10 cellular contexts compared by ENCODE assay signal in genomic region chr20:46398963-46399362, GRCh38. TPM values are rescaled to one million over a fixed set of nuclear protein-coding genes. Genes with fewer than 3 reads are reported as not detected.
DNase-seq lines count a peak whose midpoint lies in the region; ATAC-seq and TF ChIP-seq lines count a peak whose summit lies in the region.
"Had no signal": no experiment of that assay in that cellular context is flagged by ENCODE, and none has a peak within 500 bp of the region (broad histone marks: within the 10 kb centered on the region; RNA-seq: fewer than 3 reads in every experiment).

No MANE protein-coding gene starts in this region.

- no peaks in the 10 kb centered on the region for H3F3A ChIP-seq in GM23338 (replicated peaks; ENCODE audit: low read depth)

- peak overlapping the region in 7 of 8 donors; percentile 29 to 83 (median 77) for H3K4me3 Mint-ChIP-seq in CD4-positive, alpha-beta memory T cell
- no peak overlapping the region for H3K4me3 Mint-ChIP-seq in GM23338

- H4K20me1 ChIP-seq in GM23338 (replicated peaks; ENCODE audit: insufficient read depth), result peaks cover 26% of the 10 kb centered on the region

- H3K27ac Mint-ChIP-seq in CD4-positive, alpha-beta memory T cell, result peak overlapping the region; percentile 84 to 98 (median 93)
- peak overlapping the region; percentile 71; the same call in 1 of the 2 replicates for H3K27ac Mint-ChIP-seq in GM23338

- CTCF ChIA-PET in CD4-positive, alpha-beta memory T cell (lab: Charles Lee; ENCODE audit: partially characterized antibody), result interaction anchor here (0.7 to 1.5 kb wide), 3 partner anchors 15 to 50 kb away, joined by 3 to 4 read pairs (median 3); no protein-coding TSS in a partner anchor

- H3K4me2 ChIP-seq in GM23338 (no peak overlapping the region), parathyroid adenoma (ENCODE audit: low read length) (no peak overlapping the region)

- intact Hi-C loops in CD4-positive, alpha-beta memory T cell (cut with micrococcal nuclease), result no loop called here

- ATAC-seq in GM23338 (no peak), GM21515 (IDR thresholded peaks at IDR 0.05; ENCODE audit: unreplicated experiment) (no peak)
- ATAC-seq: activated T-cell treated with anti-CD3 and anti-CD28 coated beads, Interleukin-2, amount 50 U/mL, for 4 hours had no signal

- no peaks in the 10 kb centered on the region for H3K9me3 Mint-ChIP-seq in CD4-positive, alpha-beta memory T cell
- H3K9me3 Mint-ChIP-seq in GM23338, result no peaks in the 10 kb centered on the region
- H3K9me3 Mint-ChIP-seq: activated T-cell treated with anti-CD3 and anti-CD28 coated beads, Interleukin-2, amount 50 U/mL, for 4 hours had no signal

- H3K4me1 Mint-ChIP-seq in CD4-positive, alpha-beta memory T cell, result peaks cover 54 to 88% (median 70%) of the 10 kb centered on the region in 4 donors
- H3K4me1 Mint-ChIP-seq in GM23338, result peaks cover 24% of the 10 kb centered on the region

- POLR2A ChIA-PET in CD4-positive, alpha-beta memory T cell (lab: Charles Lee; ENCODE audit: partially characterized antibody), result interaction anchor here (1.2 to 1.6 kb wide), 5 partner anchors 8 to 92 kb away, joined by 3 to 6 read pairs (median 3); no protein-coding TSS in a partner anchor

- no peak for DNase-seq in CD4-positive, alpha-beta memory T cell
- DNase-seq in GM23338 (ENCODE audit: low spot score) (no peak), cerebellar cortex (ENCODE audit: low spot score) (peak; percentile 69), AG08395 (ENCODE audit: low spot score) (no peak), H7 (no peak)
- DNase-seq: activated T-cell treated with anti-CD3 and anti-CD28 coated beads, Interleukin-2, amount 50 U/mL, for 4 hours; GOT3; MG63 had no signal

- no peaks in the 10 kb centered on the region for H3K9me3 ChIP-seq in CD4-positive, alpha-beta memory T cell (ENCODE audit: control insufficient read depth in 1 of 2, low read length in 2 of 2)
- no peaks in the 10 kb centered on the region for H3K9me3 ChIP-seq in parathyroid adenoma (ENCODE audit: control insufficient read depth, low read length)
- H3K9me3 ChIP-seq: MG63 had no signal

- H3K4me3 ChIP-seq in CD4-positive, alpha-beta memory T cell (ENCODE audit: low read length in 2 of 2), result no peak overlapping the region
- H3K4me3 ChIP-seq in GM23338 (no peak overlapping the region), parathyroid adenoma (ENCODE audit: low read depth, low read length) (no peak overlapping the region), H7 (ENCODE audit: insufficient read depth, low read depth, low read length) (no peak overlapping the region)
- H3K4me3 ChIP-seq: MG63 had no signal

- H3K36me3 Mint-ChIP-seq in CD4-positive, alpha-beta memory T cell, result peaks cover 21 to 46% of the 10 kb centered on the region in 2 donors
- H3K36me3 Mint-ChIP-seq in GM23338 (ENCODE audit: low read depth), result peaks cover 8% of the 10 kb centered on the region; the same call in 1 of the 3 replicates

- TF ChIP-seq CTCF in GM23338 (conservative IDR thresholded peaks at IDR 0.05; ENCODE audit: low read depth in 2 of 2) (no peak), parathyroid adenoma (IDR thresholded peaks at IDR 0.05) (no peak)

- H3K27ac ChIP-seq in CD4-positive, alpha-beta memory T cell (ENCODE audit: low read depth, low read length), result peak overlapping the region; percentile 76
- H3K27ac ChIP-seq in GM23338 (ENCODE audit: low read depth) (no peak overlapping the region), parathyroid adenoma (peak overlapping the region; percentile 72)

- H3K79me2 ChIP-seq in GM23338 (replicated peaks; ENCODE audit: insufficient read depth) (peaks cover 42% of the 10 kb centered on the region), parathyroid adenoma (peaks cover 50% of the 10 kb centered on the region)

- H3K9me2 ChIP-seq in GM23338 (ENCODE audit: insufficient read depth), result no peaks in the 10 kb centered on the region

- no peaks in the 10 kb centered on the region for H3K27me3 Mint-ChIP-seq in CD4-positive, alpha-beta memory T cell
- H3K27me3 Mint-ChIP-seq in GM23338 (ENCODE audit: insufficient read depth, low read depth, poor library complexity), result peaks cover 3% of the 10 kb centered on the region

- no peaks in the 10 kb centered on the region for H3K27me3 ChIP-seq in CD4-positive, alpha-beta memory T cell (ENCODE audit: insufficient read depth, low read length)
- H3K27me3 ChIP-seq in GM23338 (ENCODE audit: insufficient read depth) (no peaks in the 10 kb centered on the region), parathyroid adenoma (ENCODE audit: control insufficient read depth, insufficient read depth, low read length) (no peaks in the 10 kb centered on the region), H7 (ENCODE audit: control insufficient read depth, insufficient read depth, low read length) (no peaks in the 10 kb centered on the region)
- H3K27me3 ChIP-seq: MG63 had no signal

- peaks cover 31% of the 10 kb centered on the region for H3K36me3 ChIP-seq in CD4-positive, alpha-beta memory T cell (ENCODE audit: insufficient read depth, low read length)
- H3K36me3 ChIP-seq in GM23338 (ENCODE audit: insufficient read depth) (no peaks in the 10 kb centered on the region), parathyroid adenoma (ENCODE audit: control insufficient read depth, insufficient read depth, low read length) (no peaks in the 10 kb centered on the region), H7 (replicated peaks; ENCODE audit: control insufficient read depth, insufficient read depth, low read length) (peaks cover 4% of the 10 kb centered on the region)

- peaks cover 56% of the 10 kb centered on the region for H3K4me1 ChIP-seq in CD4-positive, alpha-beta memory T cell (ENCODE audit: insufficient read depth, low read length)
- peaks cover 20% of the 10 kb centered on the region for H3K4me1 ChIP-seq in GM23338 (ENCODE audit: insufficient read depth)
- peaks cover 34% of the 10 kb centered on the region for H3K4me1 ChIP-seq in parathyroid adenoma

- H2AFZ ChIP-seq in GM23338 (no peak overlapping the region), parathyroid adenoma (no peak overlapping the region)

- no peak overlapping the region for H3K9ac ChIP-seq in parathyroid adenoma

TF ChIP-seq in GM23338, 12 proteins besides CTCF, POLR2A, EP300 and RAD21 (continues in another document):
- TF ChIP-seq ETS1 (IDR thresholded peaks at IDR 0.05), result no peak

RNA-seq across cellular contexts. Expression of gene ELMO2, which starts 7.5 kb away (rescaled TPM):
- 10 to 100 TPM; 65.1 to 70.7 TPM for total RNA-seq in CD4-positive, alpha-beta memory T cell
- polyA plus RNA-seq in CD4-positive, alpha-beta memory T cell, result 10 to 100 TPM; 52.5 to 98.9 TPM
- total RNA-seq in GM23338 (2014; rRNA removed; shearing (Covaris generic)), result 34.8 and 44.1 TPM in 2 replicates
- polyA plus RNA-seq in GM23338 (2016; fragmentation: Nextera tagmentation; extraction: Ambion mirVana), result 13.8 and 15.1 TPM in 2 replicates
- 34.2 and 36.8 TPM in 2 replicates for total RNA-seq in H7 (2014; rRNA removed; shearing (Covaris generic))
